Comparison of ENCODE assay signal across 10 cellular contexts in the genomic region with DNA sequence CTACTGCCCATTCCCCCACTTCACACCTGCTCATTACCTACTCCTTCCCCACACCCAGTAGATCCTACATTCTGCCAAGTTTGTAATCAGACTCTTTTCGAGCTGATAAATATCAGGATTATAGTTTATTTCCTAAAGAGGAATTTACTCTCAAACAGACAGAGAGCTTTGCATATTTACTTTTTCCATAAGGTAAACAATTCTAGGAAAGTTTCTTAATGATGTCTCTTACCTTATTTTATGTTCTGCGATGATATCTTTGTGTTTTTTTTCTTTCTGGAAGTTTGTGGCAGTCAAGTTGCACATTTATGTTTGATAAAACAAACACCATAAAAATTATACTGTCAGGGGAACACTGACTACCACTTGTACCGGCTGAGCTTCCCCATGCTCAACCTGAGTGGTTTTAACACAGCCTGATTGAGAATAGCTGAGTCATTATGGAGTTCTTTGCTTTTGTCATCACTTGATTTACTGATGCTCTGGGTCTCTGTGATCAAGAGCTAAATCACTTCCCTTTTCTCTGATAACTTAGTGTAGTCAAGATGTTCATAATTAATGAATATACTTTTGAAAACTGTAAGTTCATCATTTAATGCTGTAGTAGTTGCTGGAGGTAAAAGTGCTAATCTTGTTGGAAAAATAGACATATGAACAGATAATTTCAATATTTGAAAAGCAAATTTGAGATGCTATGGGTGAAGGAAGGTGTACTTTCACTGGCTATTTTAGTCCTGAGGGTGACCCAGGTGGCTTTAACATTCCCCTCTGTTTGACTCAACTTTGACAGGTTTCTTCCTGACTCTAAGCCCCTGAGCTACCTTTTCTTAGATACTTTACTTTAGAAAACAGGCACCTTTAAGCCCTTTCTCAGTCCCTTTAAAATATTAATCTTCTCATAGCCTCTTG.
DNase-seq lines count a peak whose midpoint lies in the region; ATAC-seq, FAIRE-seq and TF ChIP-seq lines count a peak whose summit lies in the region.
"Had no signal": no experiment of that assay in that cellular context is flagged by ENCODE, and none has a peak within 500 bp of the region (broad histone marks: within the 10 kb centered on the region; RNA-seq: fewer than 3 reads in every experiment).

No MANE protein-coding gene starts in this region.

- no peaks in the 10 kb centered on the region; the same call in 2 of the 3 replicates for H3K36me3 Mint-ChIP-seq in GM23338 (ENCODE audit: low read depth)
- H3K36me3 Mint-ChIP-seq in activated CD8-positive, alpha-beta memory T cell treated with anti-CD3 and anti-CD28 coated beads, Interleukin-2, amount 10 ng/mL, durations not matched to agents 7 days and 5 days, result no peaks in the 10 kb centered on the region
- H3K36me3 Mint-ChIP-seq in activated CD4-positive, alpha-beta T cell treated with anti-CD3 and anti-CD28 coated beads, Interleukin-2, amount 10 ng/mL, durations not matched to agents 24 days and 14 days (ENCODE audit: low read depth), result no peaks in the 10 kb centered on the region

- H3K27ac ChIP-seq in GM23338 (ENCODE audit: low read depth), result no peak overlapping the region
- H3K27ac ChIP-seq: parathyroid adenoma had no signal

- H3F3A ChIP-seq in GM23338 (replicated peaks; ENCODE audit: low read depth), result no peaks in the 10 kb centered on the region

- H3K4me2 ChIP-seq in GM23338, result no peak overlapping the region

- ATAC-seq in GM18858 (IDR thresholded peaks at IDR 0.05; ENCODE audit: unreplicated experiment) (peak; percentile 92), GM23338 (no peak), HG03575 (IDR thresholded peaks at IDR 0.05; ENCODE audit: extremely low read depth, insufficient number of reproducible peaks, low FRiP score, unreplicated experiment) (peak; percentile 59)
- no peak for ATAC-seq in activated CD8-positive, alpha-beta memory T cell treated with anti-CD3 and anti-CD28 coated beads, Interleukin-2, amount 10 ng/mL, durations not matched to agents 7 days and 5 days

- peak overlapping the region; percentile 20; the same call in 1 of the 2 replicates for H2AFZ ChIP-seq in GM23338
- H2AFZ ChIP-seq: parathyroid adenoma had no signal

- no peak overlapping the region for H3K4me3 ChIP-seq in GM23338

- no peak overlapping the region for H3K4me3 Mint-ChIP-seq in GM23338
- H3K4me3 Mint-ChIP-seq in activated CD8-positive, alpha-beta memory T cell treated with anti-CD3 and anti-CD28 coated beads, Interleukin-2, amount 10 ng/mL, durations not matched to agents 7 days and 5 days, result no peak overlapping the region
- no peak overlapping the region for H3K4me3 Mint-ChIP-seq in activated CD4-positive, alpha-beta T cell treated with anti-CD3 and anti-CD28 coated beads, Interleukin-2, amount 10 ng/mL, durations not matched to agents 24 days and 14 days

- H3K9me3 Mint-ChIP-seq in GM23338, result no peaks in the 10 kb centered on the region; the same call in 1 of the 3 replicates
- H3K9me3 Mint-ChIP-seq in activated CD8-positive, alpha-beta memory T cell treated with anti-CD3 and anti-CD28 coated beads, Interleukin-2, amount 10 ng/mL, durations not matched to agents 7 days and 5 days (ENCODE audit: low read depth), result peaks cover 9% of the 10 kb centered on the region
- H3K9me3 Mint-ChIP-seq in activated CD4-positive, alpha-beta T cell treated with anti-CD3 and anti-CD28 coated beads, Interleukin-2, amount 10 ng/mL, durations not matched to agents 24 days and 14 days, result no peaks in the 10 kb centered on the region

- no peaks in the 10 kb centered on the region for H3K9me2 ChIP-seq in GM23338 (ENCODE audit: insufficient read depth)

- no peaks in the 10 kb centered on the region for H3K4me1 Mint-ChIP-seq in GM23338
- no peaks in the 10 kb centered on the region for H3K4me1 Mint-ChIP-seq in activated CD8-positive, alpha-beta memory T cell treated with anti-CD3 and anti-CD28 coated beads, Interleukin-2, amount 10 ng/mL, durations not matched to agents 7 days and 5 days
- H3K4me1 Mint-ChIP-seq in activated CD4-positive, alpha-beta T cell treated with anti-CD3 and anti-CD28 coated beads, Interleukin-2, amount 10 ng/mL, durations not matched to agents 24 days and 14 days, result no peaks in the 10 kb centered on the region

- TF ChIP-seq CTCF in GM23338 (conservative IDR thresholded peaks at IDR 0.05; ENCODE audit: low read depth in 2 of 2), result no peak

- CTCF ChIA-PET in activated CD8-positive, alpha-beta memory T cell treated with anti-CD3 and anti-CD28 coated beads, Interleukin-2, amount 10 ng/mL, durations not matched to agents 7 days and 5 days (lab: Charles Lee), result no interaction called here

- H3K27ac Mint-ChIP-seq in GM23338, result peak overlapping the region; percentile 78
- no peak overlapping the region for H3K27ac Mint-ChIP-seq in activated CD8-positive, alpha-beta memory T cell treated with anti-CD3 and anti-CD28 coated beads, Interleukin-2, amount 10 ng/mL, durations not matched to agents 7 days and 5 days
- H3K27ac Mint-ChIP-seq in activated CD4-positive, alpha-beta T cell treated with anti-CD3 and anti-CD28 coated beads, Interleukin-2, amount 10 ng/mL, durations not matched to agents 24 days and 14 days, result no peak overlapping the region

- DNase-seq in GM23338 (ENCODE audit: low spot score) (no peak), erythroblast (lab: John Stamatoyannopoulos, UW) (no peak), frontal cortex (ENCODE audit: low spot score in 2 of 2) (no peak)
- no peak for DNase-seq in activated CD8-positive, alpha-beta memory T cell treated with anti-CD3 and anti-CD28 coated beads, Interleukin-2, amount 10 ng/mL, durations not matched to agents 7 days and 5 days
- no peak for DNase-seq in activated CD4-positive, alpha-beta T cell treated with anti-CD3 and anti-CD28 coated beads, Interleukin-2, amount 10 ng/mL, durations not matched to agents 24 days and 14 days
- DNase-seq: hypothalamus had no signal

- intact Hi-C loops in activated CD4-positive, alpha-beta T cell treated with anti-CD3 and anti-CD28 coated beads, Interleukin-2, amount 10 ng/mL, durations not matched to agents 24 days and 14 days (cut with micrococcal nuclease), result no loop called here

- TF ChIP-seq POLR2A in erythroblast (IDR thresholded peaks at IDR 0.05; ENCODE audit: low read length), result no peak

- no peaks in the 10 kb centered on the region for H4K20me1 ChIP-seq in GM23338 (replicated peaks; ENCODE audit: insufficient read depth)

- FAIRE-seq in islet of Langerhans (lab: Jason Lieb, UNC) (peak; percentile 58), frontal cortex (lab: Jason Lieb, UNC) (no peak)

- no peaks in the 10 kb centered on the region for H3K4me1 ChIP-seq in GM23338 (ENCODE audit: insufficient read depth)
- H3K4me1 ChIP-seq: parathyroid adenoma had no signal

- no peaks in the 10 kb centered on the region for H3K36me3 ChIP-seq in GM23338 (ENCODE audit: insufficient read depth)

- H3K27me3 Mint-ChIP-seq in GM23338 (ENCODE audit: insufficient read depth, low read depth, poor library complexity), result no peaks in the 10 kb centered on the region
- no peaks in the 10 kb centered on the region for H3K27me3 Mint-ChIP-seq in activated CD8-positive, alpha-beta memory T cell treated with anti-CD3 and anti-CD28 coated beads, Interleukin-2, amount 10 ng/mL, durations not matched to agents 7 days and 5 days
- H3K27me3 Mint-ChIP-seq in activated CD4-positive, alpha-beta T cell treated with anti-CD3 and anti-CD28 coated beads, Interleukin-2, amount 10 ng/mL, durations not matched to agents 24 days and 14 days, result no peaks in the 10 kb centered on the region

- no peaks in the 10 kb centered on the region for H3K79me2 ChIP-seq in GM23338 (replicated peaks; ENCODE audit: insufficient read depth)
- H3K79me2 ChIP-seq: parathyroid adenoma had no signal

- H3K27me3 ChIP-seq in GM23338 (ENCODE audit: insufficient read depth), result no peaks in the 10 kb centered on the region

TF ChIP-seq in GM23338, 12 proteins besides CTCF, POLR2A, EP300 and RAD21:
- no peak for TF ChIP-seq POLR2AphosphoS5 (IDR thresholded peaks at IDR 0.05; ENCODE audit: low read depth)
- TF ChIP-seq NANOG (IDR thresholded peaks at IDR 0.05; ENCODE audit: borderline replicate concordance), result no peak
- no peak for TF ChIP-seq EZH2phosphoT487 (IDR thresholded peaks at IDR 0.05; ENCODE audit: unreplicated experiment)

Comparison
In these comparisons a context has a peak if more than half of its experiments do, and no peak if none do; other contexts are left out.
1. ATAC-seq: peak in GM18858 (single experiment) and HG03575 (single experiment); none in GM23338 (single experiment) and activated CD8-positive, alpha-beta memory T cell treated with anti-CD3 and anti-CD28 coated beads, Interleukin-2, amount 10 ng/mL, durations not matched to agents 7 days and 5 days (single experiment).